21 cellular contexts compared by ENCODE assay signal in the genomic region with DNA sequence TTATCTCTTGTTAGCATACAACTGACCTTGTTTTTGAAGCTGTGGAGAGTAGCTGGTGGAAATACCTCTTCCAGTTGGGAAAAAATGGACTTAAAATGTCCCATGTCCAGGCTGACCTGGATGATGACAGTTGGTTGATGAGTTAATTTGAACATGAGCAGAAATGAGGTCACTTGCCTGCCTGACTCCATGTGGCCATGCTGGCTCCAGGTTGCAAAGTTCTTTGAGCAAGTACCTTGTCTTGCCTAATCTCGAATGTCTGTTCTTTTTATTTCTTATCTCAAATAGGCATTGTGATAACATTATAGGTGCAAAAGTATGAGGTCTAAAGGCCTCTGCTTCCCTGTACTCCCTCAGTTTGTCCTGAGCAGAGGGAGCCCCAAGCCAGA. TPM values are rescaled to one million over a fixed set of nuclear protein-coding genes. Genes with fewer than 3 reads are reported as not detected.
DNase-seq lines count a peak whose midpoint lies in the region; ATAC-seq, FAIRE-seq and TF ChIP-seq lines count a peak whose summit lies in the region.
"Had no signal": no experiment of that assay in that cellular context is flagged by ENCODE, and none has a peak within 500 bp of the region (broad histone marks: within the 10 kb centered on the region; RNA-seq: fewer than 3 reads in every experiment).

No MANE protein-coding gene starts in this region.

- no peak overlapping the region for H2BK5ac ChIP-seq in neuronal stem cell (ENCODE audit: low read length)

- no peaks in the 10 kb centered on the region for H3K9me1 ChIP-seq in keratinocyte (ENCODE audit: control insufficient read depth, extremely low read depth, insufficient read depth, low read length)

- H2BK15ac ChIP-seq in neuronal stem cell (ENCODE audit: low read length): no peak overlapping the region

- no peak overlapping the region for H2AK5ac ChIP-seq in neuronal stem cell (ENCODE audit: low read depth, low read length)

- DNase-seq in keratinocyte (ENCODE audit: low read depth, low spot score): no peak
- no peak for DNase-seq in neuronal stem cell (ENCODE audit: low spot score)
- DNase-seq: activated CD4-positive, alpha-beta T cell treated with anti-CD3 and anti-CD28 coated beads, Interleukin-2, amount 50 U/mL, for 4 hours; activated naive CD4-positive, alpha-beta T cell treated with Interleukin-2 at 50 U/mL for 16 hours; activated T-cell treated with anti-CD3 and anti-CD28 coated beads, Interleukin-2, amount 50 U/mL, for 1 hour; CD4-positive, CD25-positive, alpha-beta regulatory T cell; heart right ventricle; mammary epithelial cell; MG63; NCI-H774; SJCRH30; T-helper 2 cell; testis had no signal

- TF ChIP-seq CTCF in DOHH2 (IDR thresholded peaks at IDR 0.05; ENCODE audit: low read depth, low read length, poor library complexity, severe bottlenecking) (no peak), SU-DHL-6 (IDR thresholded peaks at IDR 0.05; ENCODE audit: insufficient read depth, low read length, poor library complexity, severe bottlenecking) (no peak), keratinocyte (optimal IDR thresholded peaks at IDR 0.05 in 1 of 3, IDR thresholded peaks at IDR 0.05 in 1 of 3, conservative IDR thresholded peaks at IDR 0.05 in 1 of 3; ENCODE audit: extremely low read depth in 1 of 3, insufficient read depth in 2 of 3, low read length in 3 of 3) (no peak)

- H3K27ac ChIP-seq in DOHH2 (ENCODE audit: low read depth, low read length): no peak overlapping the region
- H3K27ac ChIP-seq in SU-DHL-6 (ENCODE audit: low read depth, low read length): peak overlapping the region; percentile 8; the same call in 1 of the 2 replicates
- peak overlapping the region; percentile 45 for H3K27ac ChIP-seq in keratinocyte (ENCODE audit: control insufficient read depth, insufficient read depth, low read length)
- H3K27ac ChIP-seq in neuronal stem cell (replicated peaks; ENCODE audit: low read length): no peak overlapping the region
- H3K27ac ChIP-seq: heart right ventricle, right atrium auricular region, SJCRH30, VCaP had no signal

- peaks cover 17% of the 10 kb centered on the region for H3K4me1 ChIP-seq in DOHH2 (ENCODE audit: control insufficient read depth, low read length)
- peaks cover 51% of the 10 kb centered on the region for H3K4me1 ChIP-seq in keratinocyte (ENCODE audit: control insufficient read depth, extremely low read depth, insufficient read depth, low read length)
- H3K4me1 ChIP-seq in neuronal stem cell (ENCODE audit: control insufficient read depth in 2 of 2, insufficient read depth in 1 of 2, low read depth in 1 of 2, low read length in 2 of 2): peaks cover 7 to 9% of the 10 kb centered on the region in 2 donors

- no peak overlapping the region for H3K4ac ChIP-seq in neuronal stem cell (ENCODE audit: low read length)

- H3K18ac ChIP-seq in neuronal stem cell (ENCODE audit: low read length): no peak overlapping the region

- H3K9me3 ChIP-seq in DOHH2 (ENCODE audit: control insufficient read depth, insufficient read depth, low read length) (no peaks in the 10 kb centered on the region), SU-DHL-6 (ENCODE audit: insufficient read depth, low read length) (no peaks in the 10 kb centered on the region), keratinocyte (ENCODE audit: control insufficient read depth, low read depth, low read length) (no peaks in the 10 kb centered on the region), neuronal stem cell (replicated peaks in 1 of 2; ENCODE audit: control insufficient read depth in 2 of 2, insufficient read depth in 1 of 2, low read depth in 1 of 2, low read length in 2 of 2) (no peaks in the 10 kb centered on the region)
- H3K9me3 ChIP-seq: HAP-1, heart right ventricle, MG63, right atrium auricular region, SJCRH30, testis had no signal

- no peaks in the 10 kb centered on the region for H3K79me1 ChIP-seq in neuronal stem cell (ENCODE audit: low read depth, low read length)

- H3K9me2 ChIP-seq in DOHH2 (replicated peaks; ENCODE audit: control insufficient read depth, low read length) (no peaks in the 10 kb centered on the region), SU-DHL-6 (replicated peaks; ENCODE audit: insufficient read depth, low read length) (no peaks in the 10 kb centered on the region)

- no peak overlapping the region for H3K9ac ChIP-seq in SU-DHL-6 (ENCODE audit: low read length)
- H3K9ac ChIP-seq in keratinocyte (ENCODE audit: control insufficient read depth, extremely low read depth, insufficient read depth, low read length): no peak overlapping the region
- no peak overlapping the region for H3K9ac ChIP-seq in neuronal stem cell (ENCODE audit: low read depth, low read length, poor library complexity)

- H2AFZ ChIP-seq in SU-DHL-6 (ENCODE audit: low read depth, low read length, severe bottlenecking) (no peak overlapping the region), keratinocyte (ENCODE audit: control insufficient read depth, low read length) (no peak overlapping the region), neuronal stem cell (ENCODE audit: low read length) (no peak overlapping the region)

- H2BK12ac ChIP-seq in neuronal stem cell (ENCODE audit: low read length): no peak overlapping the region

- H3K4me3 ChIP-seq in DOHH2 (ENCODE audit: low read length) (no peak overlapping the region), SU-DHL-6 (ENCODE audit: insufficient read depth, low read length, poor library complexity, severe bottlenecking) (no peak overlapping the region), keratinocyte (ENCODE audit: control insufficient read depth in 2 of 3, extremely low read depth in 1 of 3, insufficient read depth in 2 of 3, low read depth in 1 of 3, low read length in 3 of 3) (no peak overlapping the region), neuronal stem cell (ENCODE audit: low read length in 2 of 2) (no peak overlapping the region)
- H3K4me3 ChIP-seq: HAP-1, heart right ventricle, MG63, right atrium auricular region, SJCRH30, testis had no signal

- H3K14ac ChIP-seq in neuronal stem cell (ENCODE audit: low read length): no peak overlapping the region

- H3F3A ChIP-seq in DOHH2 (ENCODE audit: control insufficient read depth, insufficient read depth) (no peaks in the 10 kb centered on the region), SU-DHL-6 (ENCODE audit: insufficient read depth) (no peaks in the 10 kb centered on the region)

- H3K27me3 ChIP-seq in DOHH2 (ENCODE audit: control insufficient read depth, low read length) (no peaks in the 10 kb centered on the region), SU-DHL-6 (ENCODE audit: low read length) (no peaks in the 10 kb centered on the region), keratinocyte (ENCODE audit: control insufficient read depth, extremely low read depth, insufficient read depth, low read length) (no peaks in the 10 kb centered on the region), neuronal stem cell (ENCODE audit: control insufficient read depth in 3 of 3, insufficient read depth in 3 of 3, low read depth in 1 of 3, low read length in 3 of 3) (no peaks in the 10 kb centered on the region)
- H3K27me3 ChIP-seq: heart right ventricle, MG63, right atrium auricular region, SJCRH30, testis had no signal

- H4K20me1 ChIP-seq in DOHH2 (ENCODE audit: control insufficient read depth, insufficient read depth, low read depth, low read length) (no peaks in the 10 kb centered on the region), SU-DHL-6 (ENCODE audit: low read depth, low read length) (no peaks in the 10 kb centered on the region), keratinocyte (ENCODE audit: control insufficient read depth, extremely low read depth, insufficient read depth, low read length) (no peaks in the 10 kb centered on the region)

- H3K79me2 ChIP-seq in DOHH2 (ENCODE audit: control insufficient read depth, low read length): peaks cover 6% of the 10 kb centered on the region
- H3K79me2 ChIP-seq in SU-DHL-6 (ENCODE audit: insufficient read depth, low read length): no peaks in the 10 kb centered on the region
- H3K79me2 ChIP-seq in keratinocyte (ENCODE audit: control insufficient read depth, insufficient read depth, low read length): peaks cover 91% of the 10 kb centered on the region

- no peak overlapping the region for H4K91ac ChIP-seq in neuronal stem cell (ENCODE audit: low read depth, low read length, poor library complexity)

- H4K8ac ChIP-seq in neuronal stem cell (ENCODE audit: low read depth, low read length): no peak overlapping the region

- H3K4me2 ChIP-seq in DOHH2 (ENCODE audit: low read length): 0 out of 2 replicates have a peak overlapping the region, but pooled peaks have one; percentile 17
- peak overlapping the region; percentile 7 for H3K4me2 ChIP-seq in SU-DHL-6 (ENCODE audit: low read depth, low read length, poor library complexity, severe bottlenecking)
- H3K4me2 ChIP-seq in keratinocyte (ENCODE audit: control insufficient read depth, extremely low read depth, insufficient read depth, low read depth, low read length): peak overlapping the region; percentile 55
- no peak overlapping the region for H3K4me2 ChIP-seq in neuronal stem cell (ENCODE audit: insufficient read depth, low read length, poor library complexity, severe bottlenecking)

- no peak for FAIRE-seq in keratinocyte (lab: Jason Lieb, UNC)
- FAIRE-seq: astrocyte had no signal

- no peak overlapping the region for H2BK120ac ChIP-seq in neuronal stem cell (ENCODE audit: low read depth, low read length)

- dilution Hi-C loops in keratinocyte (cut with MboI; ENCODE audit: extremely low pct_ligation_motif_present, low sequenced_read_pairs): no loop called here

- H3K36me3 ChIP-seq in DOHH2 (ENCODE audit: control insufficient read depth, low read length) (no peaks in the 10 kb centered on the region), SU-DHL-6 (ENCODE audit: low read length) (no peaks in the 10 kb centered on the region), keratinocyte (ENCODE audit: control insufficient read depth in 2 of 2, extremely low read depth in 1 of 2, insufficient read depth in 2 of 2, low read length in 2 of 2) (peaks cover 0 to 5% of the 10 kb centered on the region in 2 experiments), neuronal stem cell (replicated peaks in 1 of 2; ENCODE audit: control insufficient read depth in 2 of 2, insufficient read depth in 2 of 2, low read length in 2 of 2) (no peaks in the 10 kb centered on the region)
- H3K36me3 ChIP-seq: HAP-1, MG63, right atrium auricular region, SJCRH30 had no signal

- WGBS in neuronal stem cell (ENCODE audit: extremely low coverage in 2 of 2, insufficient read length in 2 of 2, insufficient replicate concordance in 1 of 2), 2 donors: no CpG with 5 or more reads among the region's 1 CpG

- ATAC-seq in HG02678 (IDR thresholded peaks at IDR 0.05; ENCODE audit: unreplicated experiment): no peak
- ATAC-seq in GM19455 (IDR thresholded peaks at IDR 0.05; ENCODE audit: unreplicated experiment): no peak
- ATAC-seq: heart right ventricle had no signal

- no peak overlapping the region for H3K23ac ChIP-seq in neuronal stem cell (ENCODE audit: low read depth, low read length, poor library complexity)

RNA-seq across cellular contexts. Expression of gene MAPKBP1, which starts 9.0 kb away (rescaled TPM):
- polyA plus RNA-seq in keratinocyte: 11.3 to 22.2 TPM (median 18.3 TPM) in 3 replicates
- 9.8 TPM for polyA plus RNA-seq in keratinocyte (2011; ENCODE audit: low read depth)
- polyA plus RNA-seq in keratinocyte (2011; cell fraction: cytosol; rRNA removed): 7.7 and 34.7 TPM in 2 replicates
- polyA plus RNA-seq in keratinocyte (2011; cell fraction: nucleus; rRNA removed): 72.2 and 89.6 TPM in 2 replicates
- 20.7 and 24.2 TPM in 2 replicates for polyA plus RNA-seq in keratinocyte (2012; ENCODE audit: low replicate concordance)
- polyA minus RNA-seq in keratinocyte: 61.9 to 98.7 TPM (median 65.0 TPM) in 3 replicates
- polyA minus RNA-seq in keratinocyte (2011; cell fraction: cytosol; rRNA and poly(A)+ RNA removed): 18.2 TPM
- 61.8 and 96.3 TPM in 2 replicates for polyA minus RNA-seq in keratinocyte (2011; cell fraction: nucleus; rRNA and poly(A)+ RNA removed)
- polyA plus RNA-seq in neuronal stem cell (2013, experiment 1 of 2): 9.3 TPM
- polyA plus RNA-seq in neuronal stem cell (2013, experiment 2 of 2): 8.2 TPM

RNA-seq across cellular contexts. Expression of gene JMJD7, which starts 44.6 kb away (rescaled TPM):
- 7.8 to 8.2 TPM (median 7.8 TPM) in 3 replicates for polyA plus RNA-seq in keratinocyte
- polyA plus RNA-seq in keratinocyte (2011; ENCODE audit: low read depth): 7.2 TPM
- polyA plus RNA-seq in keratinocyte (2011; cell fraction: cytosol; rRNA removed): 3.0 and 5.2 TPM in 2 replicates
- polyA plus RNA-seq in keratinocyte (2011; cell fraction: nucleus; rRNA removed): 2.9 and 5.3 TPM in 2 replicates
- 9.4 and 11.9 TPM in 2 replicates for polyA plus RNA-seq in keratinocyte (2012; ENCODE audit: low replicate concordance)
- polyA minus RNA-seq in keratinocyte: 2.1 to 5.8 TPM (median 3.3 TPM) in 3 replicates
- polyA minus RNA-seq in keratinocyte (2011; cell fraction: cytosol; rRNA and poly(A)+ RNA removed): 5.2 TPM
- polyA minus RNA-seq in keratinocyte (2011; cell fraction: nucleus; rRNA and poly(A)+ RNA removed): 1.8 TPM in 1 of 2 replicates, not detected in the other
- polyA plus RNA-seq in neuronal stem cell (2013, experiment 1 of 2): 14.4 TPM
- 14.3 TPM for polyA plus RNA-seq in neuronal stem cell (2013, experiment 2 of 2)

RNA-seq across cellular contexts. Expression of gene PLA2G4B, which starts 55.4 kb away (rescaled TPM):
- 3.9 to 9.8 TPM (median 8.6 TPM) in 3 replicates for polyA plus RNA-seq in keratinocyte
- 16.9 TPM for polyA plus RNA-seq in keratinocyte (2011; ENCODE audit: low read depth)
- 1.2 and 1.3 TPM in 2 replicates for polyA plus RNA-seq in keratinocyte (2011; cell fraction: cytosol; rRNA removed)
- polyA plus RNA-seq in keratinocyte (2011; cell fraction: nucleus; rRNA removed): 14.1 TPM in 2 replicates
- 1.9 and 50.8 TPM in 2 replicates for polyA plus RNA-seq in keratinocyte (2012; ENCODE audit: low replicate concordance)
- 0.92 to 6.6 TPM (median 6.6 TPM) in 3 replicates for polyA minus RNA-seq in keratinocyte
- 2.1 TPM for polyA minus RNA-seq in keratinocyte (2011; cell fraction: cytosol; rRNA and poly(A)+ RNA removed)
- 7.7 and 8.4 TPM in 2 replicates for polyA minus RNA-seq in keratinocyte (2011; cell fraction: nucleus; rRNA and poly(A)+ RNA removed)
- polyA plus RNA-seq in neuronal stem cell (2013, experiment 1 of 2): 16.5 TPM
- 15.9 TPM for polyA plus RNA-seq in neuronal stem cell (2013, experiment 2 of 2)

Comparison
In these comparisons a context has a peak if more than half of its experiments do, and no peak if none do; other contexts are left out.
1. H3K27ac ChIP-seq: peak in SU-DHL-6 (single experiment) and keratinocyte (single experiment); none in DOHH2 (single experiment) and neuronal stem cell (single experiment).